In the genomic region with DNA sequence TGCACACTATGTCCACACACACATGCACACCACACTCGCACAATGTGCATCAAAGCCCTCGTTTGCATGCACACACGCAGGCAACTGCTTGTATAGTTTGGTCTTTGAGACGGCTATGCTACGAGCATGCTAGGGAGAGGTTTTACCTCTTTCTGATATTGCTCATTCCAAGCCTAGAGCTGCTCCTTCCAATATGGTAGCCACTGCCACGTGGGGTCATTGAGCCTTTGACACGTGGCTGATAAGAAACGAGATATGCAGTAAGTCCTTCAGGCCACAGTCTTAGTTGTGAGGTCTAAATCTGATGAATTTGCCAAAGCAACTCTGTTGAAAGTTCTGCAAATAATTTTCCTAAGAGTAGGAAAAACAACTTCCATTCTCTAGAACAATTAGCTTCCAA, we compare ENCODE assay signal across 9 cellular contexts.
"Had no signal": no experiment of that assay in that cellular context is flagged by ENCODE, and none has a peak within 500 bp of the region (broad histone marks: within the 10 kb centered on the region; RNA-seq: fewer than 3 reads in every experiment).

No MANE protein-coding gene starts in this region.

- H3K9ac ChIP-seq: KMS-11 had no signal

- H3K27ac ChIP-seq: HL-60, KMS-11 had no signal

- H3K4me3 Mint-ChIP-seq: HFFc6 had no signal

- H3K27ac Mint-ChIP-seq: HFFc6 had no signal

- H3K4me2 ChIP-seq: KMS-11 had no signal

- H3K9me3 Mint-ChIP-seq: HFFc6 had no signal

- DNase-seq: GOT3, H7, HCEC 1CT, HFFc6, IMR-90, Karpas-422, KBM-7 had no signal
